8 cellular contexts compared by ENCODE assay signal in genomic region chr20:59032023-59032712, GRCh38. TPM values are rescaled to one million over a fixed set of nuclear protein-coding genes. Genes with fewer than 3 reads are reported as not detected.
DNase-seq lines count a peak whose midpoint lies in the region; ATAC-seq and TF ChIP-seq lines count a peak whose summit lies in the region.

Gene ATP5F1E (minus strand): TSS chr20:59032335. CDS start chr20:59032251, 84 bp downstream.

- H3K4me1 ChIP-seq in right atrium auricular region, result peaks cover 0 to 48% of the 10 kb centered on the region in 2 donors
- peaks cover 0 to 5% of the 10 kb centered on the region in 2 donors for H3K4me1 ChIP-seq in uterus

- intact Hi-C loops in T-helper 2 cell treated with Interferon-gamma antibody and Interleukin-4, amounts not matched to agents 100 ng/mL and 5 ng/mL, for 36 hours (cut with micrococcal nuclease), result loop anchor here (1.0 to 5.0 kb wide), 6 partner anchors 10 to 725 kb away; partner anchors contain the start of genes CTSZ, NELFCD, PRELID3B and RAB22A
- intact Hi-C loops in uterus (cut with DNase I; ENCODE audit: low total_unique reads), result no loop called here

- peaks cover 45% of the 10 kb centered on the region for H3K36me3 ChIP-seq in right atrium auricular region
- no peaks in the 10 kb centered on the region for H3K36me3 ChIP-seq in uterus

- H3K9me3 ChIP-seq in right atrium auricular region (no peaks in the 10 kb centered on the region), uterus (no peaks in the 10 kb centered on the region)

- peak; percentile 81 to 90 for TF ChIP-seq POLR2A in uterus (IDR thresholded peaks at IDR 0.05)

- no peaks in the 10 kb centered on the region for H3K27me3 ChIP-seq in right atrium auricular region
- H3K27me3 ChIP-seq in uterus, result no peaks in the 10 kb centered on the region

- no peak for TF ChIP-seq CTCF in right atrium auricular region (IDR thresholded peaks at IDR 0.05)
- TF ChIP-seq CTCF in uterus (IDR thresholded peaks at IDR 0.05), result peak in 1 of 4 experiments; percentile 26

- ATAC-seq in GM18502 (IDR thresholded peaks at IDR 0.05; ENCODE audit: poor library complexity, unreplicated experiment), result peak; percentile 93
- ATAC-seq in HG02943 (IDR thresholded peaks at IDR 0.05; ENCODE audit: low read depth, unreplicated experiment), result peak; percentile 91

- H3K27ac ChIP-seq in right atrium auricular region, result peak within 1 kb of the TSS; percentile 89 to 90
- H3K27ac ChIP-seq in uterus, result peak within 1 kb of the TSS; percentile 83 to 88

- H3K4me3 ChIP-seq in right atrium auricular region (peak within 1 kb of the TSS; percentile 65 to 69), uterus (peak within 1 kb of the TSS; percentile 79 to 81)

- DNase-seq in NCI-H1930 (lab: John Stamatoyannopoulos, UW) (peak; percentile 97 to 98), anterior cingulate cortex (lab: John Stamatoyannopoulos, UW) (peak; percentile 64 to 98 (median 94)), right atrium auricular region (ENCODE audit: low spot score) (peak; percentile 95), putamen (ENCODE audit: low spot score) (peak; percentile 97), uterus (peak; percentile 93 to 96)

RNA-seq across cellular contexts. Expression of gene ATP5F1E, which starts in this region (rescaled TPM):
- 82.8 and 84.9 TPM in 2 replicates for total RNA-seq in T-helper 2 cell treated with Interferon-gamma antibody and Interleukin-4, amounts not matched to agents 100 ng/mL and 5 ng/mL, for 36 hours
- total RNA-seq in right atrium auricular region (10 to 100 TPM; 41.3 to 42.0 TPM), uterus (10 to 100 TPM in 2 of 4 donors, 1 to 10 TPM in 2; 5.6 to 42.4 (median 21.1) TPM)

Comparison
In these comparisons a context has a peak if more than half of its experiments do, and no peak if none do; other contexts are left out.
1. Peak in every context shown above with its lines: DNase-seq, ATAC-seq, H3K4me3 ChIP-seq and H3K27ac ChIP-seq.